In genomic region chr1:116435806-116436486, GRCh38 we compare ENCODE assay signal across 20 cellular contexts.
DNase-seq lines count a peak whose midpoint lies in the region; ATAC-seq and TF ChIP-seq lines count a peak whose summit lies in the region.
"Had no signal": no experiment of that assay in that cellular context is flagged by ENCODE, and none has a peak within 500 bp of the region (broad histone marks: within the 10 kb centered on the region; RNA-seq: fewer than 3 reads in every experiment).

No MANE protein-coding gene starts in this region.

- no peak overlapping the region for H3K4me3 ChIP-seq in left lung
- H3K4me3 ChIP-seq: BLaER1 treated with 17β-estradiol and CSF1 and Interleukin-3, amounts not matched to agents 10 nM and 100 nM; HAP-1; PC-9; SJCRH30 had no signal

- POLR2A ChIA-PET in activated CD4-positive, alpha-beta T cell treated with anti-CD3 and anti-CD28 coated beads for 36 hours (lab: Charles Lee): no interaction called here

- H3K27ac Mint-ChIP-seq in activated CD4-positive, alpha-beta T cell treated with anti-CD3 and anti-CD28 coated beads for 36 hours: no peak overlapping the region
- peak overlapping the region; percentile 1 for H3K27ac Mint-ChIP-seq in activated T-helper 1 cell treated with anti-CD3 and anti-CD28 coated beads, Interleukin-12 subunit alpha, Interleukin-12 subunit beta, Interleukin-2, Interleukin-4 antibody, amounts not matched to agents 30 ng/mL and 10 ng/mL and 1 ng/mL, durations not matched to agents 14 hours and 24 hours and 36 hours
- no peak overlapping the region for H3K27ac Mint-ChIP-seq in stimulated activated effector memory CD8-positive, alpha-beta T cell treated with anti-CD3 and anti-CD28 coated beads, Interleukin-12 subunit alpha, Interleukin-12 subunit beta, amount 100 ng/mL, for 72 hours

- H3K4me3 Mint-ChIP-seq in activated CD4-positive, alpha-beta T cell treated with anti-CD3 and anti-CD28 coated beads for 36 hours: no peak overlapping the region
- H3K4me3 Mint-ChIP-seq in activated T-helper 1 cell treated with anti-CD3 and anti-CD28 coated beads, Interleukin-12 subunit alpha, Interleukin-12 subunit beta, Interleukin-2, Interleukin-4 antibody, amounts not matched to agents 30 ng/mL and 10 ng/mL and 1 ng/mL, durations not matched to agents 14 hours and 24 hours and 36 hours: no peak overlapping the region
- no peak overlapping the region for H3K4me3 Mint-ChIP-seq in stimulated activated effector memory CD8-positive, alpha-beta T cell treated with anti-CD3 and anti-CD28 coated beads, Interleukin-12 subunit alpha, Interleukin-12 subunit beta, amount 100 ng/mL, for 72 hours

- H3K27me3 ChIP-seq in left lung: no peaks in the 10 kb centered on the region
- H3K27me3 ChIP-seq: BLaER1 treated with 17β-estradiol and CSF1 and Interleukin-3, amounts not matched to agents 10 nM and 100 nM had no signal

- CTCF ChIA-PET in activated CD4-positive, alpha-beta T cell treated with anti-CD3 and anti-CD28 coated beads for 36 hours (lab: Charles Lee): interaction anchor here (3.3 kb wide), 1 partner anchor 297 kb away, joined by 12 read pairs; no protein-coding TSS in a partner anchor

- no peak overlapping the region for H3K27ac ChIP-seq in left lung
- H3K27ac ChIP-seq: BLaER1 treated with 17β-estradiol and CSF1 and Interleukin-3, amounts not matched to agents 10 nM and 100 nM; KMS-11; PC-9; SJCRH30 had no signal

- DNase-seq in activated CD4-positive, alpha-beta T cell treated with anti-CD3 and anti-CD28 coated beads for 36 hours: no peak
- no peak for DNase-seq in activated CD4-positive, alpha-beta T cell treated with anti-CD3 and anti-CD28 coated beads for 4 hours
- peak; percentile 48 for DNase-seq in KBM-7
- DNase-seq in activated T-helper 1 cell treated with anti-CD3 and anti-CD28 coated beads, Interleukin-12 subunit alpha, Interleukin-12 subunit beta, Interleukin-2, Interleukin-4 antibody, amounts not matched to agents 30 ng/mL and 10 ng/mL and 1 ng/mL, durations not matched to agents 14 hours and 24 hours and 36 hours (ENCODE audit: low spot score): no peak
- DNase-seq in stimulated activated effector memory CD8-positive, alpha-beta T cell treated with anti-CD3 and anti-CD28 coated beads, Interleukin-12 subunit alpha, Interleukin-12 subunit beta, amount 100 ng/mL, for 72 hours (ENCODE audit: low spot score in 2 of 2): no peak
- DNase-seq in LoVo (ENCODE audit: low spot score): no peak
- DNase-seq in COLO668 (lab: John Stamatoyannopoulos, UW; ENCODE audit: unreplicated experiment): no peak
- DNase-seq in left lung: no peak
- DNase-seq: COR-L47; DMS153; EL; NCI-H187; NCI-H446 treated with DMSO at 0.1 percent for 48 hours; NK-92 treated with Interleukin-12 subunit alpha and Interleukin-12 subunit beta, amount 100 ng/mL, for 24 hours; PC-9; SJCRH30 had no signal

- in situ Hi-C loops in KBM-7 (cut with MboI; ENCODE audit: low pct_unique_long_range_greater_than_20kb, low sequenced_read_pairs): no loop called here

- ATAC-seq in activated CD4-positive, alpha-beta T cell treated with anti-CD3 and anti-CD28 coated beads for 36 hours: peak; percentile 55
- ATAC-seq in stimulated activated effector memory CD8-positive, alpha-beta T cell treated with anti-CD3 and anti-CD28 coated beads, Interleukin-12 subunit alpha, Interleukin-12 subunit beta, amount 100 ng/mL, for 72 hours: peak; percentile 53
- no peak for ATAC-seq in left lung
- ATAC-seq: HepG2 had no signal

- no peaks in the 10 kb centered on the region for H3K4me1 Mint-ChIP-seq in activated CD4-positive, alpha-beta T cell treated with anti-CD3 and anti-CD28 coated beads for 36 hours
- H3K4me1 Mint-ChIP-seq in activated T-helper 1 cell treated with anti-CD3 and anti-CD28 coated beads, Interleukin-12 subunit alpha, Interleukin-12 subunit beta, Interleukin-2, Interleukin-4 antibody, amounts not matched to agents 30 ng/mL and 10 ng/mL and 1 ng/mL, durations not matched to agents 14 hours and 24 hours and 36 hours (ENCODE audit: low read depth): no peaks in the 10 kb centered on the region
- H3K4me1 Mint-ChIP-seq in stimulated activated effector memory CD8-positive, alpha-beta T cell treated with anti-CD3 and anti-CD28 coated beads, Interleukin-12 subunit alpha, Interleukin-12 subunit beta, amount 100 ng/mL, for 72 hours: no peaks in the 10 kb centered on the region

- no peaks in the 10 kb centered on the region for H3K27me3 Mint-ChIP-seq in activated CD4-positive, alpha-beta T cell treated with anti-CD3 and anti-CD28 coated beads for 36 hours
- H3K27me3 Mint-ChIP-seq in activated T-helper 1 cell treated with anti-CD3 and anti-CD28 coated beads, Interleukin-12 subunit alpha, Interleukin-12 subunit beta, Interleukin-2, Interleukin-4 antibody, amounts not matched to agents 30 ng/mL and 10 ng/mL and 1 ng/mL, durations not matched to agents 14 hours and 24 hours and 36 hours (ENCODE audit: insufficient read depth): peaks cover 16% of the 10 kb centered on the region

- no peaks in the 10 kb centered on the region for H3K9me3 Mint-ChIP-seq in activated CD4-positive, alpha-beta T cell treated with anti-CD3 and anti-CD28 coated beads for 36 hours (ENCODE audit: low read depth)
- no peaks in the 10 kb centered on the region for H3K9me3 Mint-ChIP-seq in activated T-helper 1 cell treated with anti-CD3 and anti-CD28 coated beads, Interleukin-12 subunit alpha, Interleukin-12 subunit beta, Interleukin-2, Interleukin-4 antibody, amounts not matched to agents 30 ng/mL and 10 ng/mL and 1 ng/mL, durations not matched to agents 14 hours and 24 hours and 36 hours
- H3K9me3 Mint-ChIP-seq in stimulated activated effector memory CD8-positive, alpha-beta T cell treated with anti-CD3 and anti-CD28 coated beads, Interleukin-12 subunit alpha, Interleukin-12 subunit beta, amount 100 ng/mL, for 72 hours: no peaks in the 10 kb centered on the region

- no peaks in the 10 kb centered on the region for H3K4me1 ChIP-seq in left lung
- H3K4me1 ChIP-seq: BLaER1 treated with 17β-estradiol and CSF1 and Interleukin-3, amounts not matched to agents 10 nM and 100 nM; HAP-1 had no signal

- no peaks in the 10 kb centered on the region for H3K36me3 ChIP-seq in left lung
- H3K36me3 ChIP-seq: BLaER1 treated with 17β-estradiol and CSF1 and Interleukin-3, amounts not matched to agents 10 nM and 100 nM; HAP-1; SJCRH30 had no signal

- no peaks in the 10 kb centered on the region for H3K9me3 ChIP-seq in left lung
- H3K9me3 ChIP-seq: BLaER1 treated with 17β-estradiol and CSF1 and Interleukin-3, amounts not matched to agents 10 nM and 100 nM; HAP-1; SJCRH30 had no signal

- H3K36me3 Mint-ChIP-seq in activated CD4-positive, alpha-beta T cell treated with anti-CD3 and anti-CD28 coated beads for 36 hours (ENCODE audit: low read depth): no peaks in the 10 kb centered on the region
- H3K36me3 Mint-ChIP-seq in activated T-helper 1 cell treated with anti-CD3 and anti-CD28 coated beads, Interleukin-12 subunit alpha, Interleukin-12 subunit beta, Interleukin-2, Interleukin-4 antibody, amounts not matched to agents 30 ng/mL and 10 ng/mL and 1 ng/mL, durations not matched to agents 14 hours and 24 hours and 36 hours (ENCODE audit: low read depth): no peaks in the 10 kb centered on the region
- H3K36me3 Mint-ChIP-seq in stimulated activated effector memory CD8-positive, alpha-beta T cell treated with anti-CD3 and anti-CD28 coated beads, Interleukin-12 subunit alpha, Interleukin-12 subunit beta, amount 100 ng/mL, for 72 hours: no peaks in the 10 kb centered on the region

- TF ChIP-seq CTCF in left lung (IDR thresholded peaks at IDR 0.05): no peak

- intact Hi-C loops in activated CD4-positive, alpha-beta T cell treated with anti-CD3 and anti-CD28 coated beads for 36 hours (cut with DNase I, micrococcal nuclease): no loop called here
- intact Hi-C loops in activated T-helper 1 cell treated with anti-CD3 and anti-CD28 coated beads, Interleukin-12 subunit alpha, Interleukin-12 subunit beta, Interleukin-2, Interleukin-4 antibody, amounts not matched to agents 30 ng/mL and 10 ng/mL and 1 ng/mL, durations not matched to agents 14 hours and 24 hours and 36 hours (cut with micrococcal nuclease): loop anchor here (1.0 to 2.0 kb wide), 2 partner anchors 17 to 57 kb away; no protein-coding TSS in a partner anchor
- intact Hi-C loops in left lung (cut with DNase I): no loop called here
